Comparison of ENCODE assay signal across 20 cellular contexts in genomic region chrX:44157858-44158257, GRCh38.
DNase-seq lines count a peak whose midpoint lies in the region; ATAC-seq, FAIRE-seq and TF ChIP-seq lines count a peak whose summit lies in the region.
"Had no signal": no experiment of that assay in that cellular context is flagged by ENCODE, and none has a peak within 500 bp of the region (broad histone marks: within the 10 kb centered on the region; RNA-seq: fewer than 3 reads in every experiment).

No MANE protein-coding gene starts in this region.

- H3K36me3 Mint-ChIP-seq in astrocyte (ENCODE audit: low read depth, unreplicated experiment): no peaks in the 10 kb centered on the region
- H3K36me3 Mint-ChIP-seq: CD4-positive, CD25-positive, alpha-beta regulatory T cell had no signal

- DNase-seq in HCEC 1CT (peak; percentile 10), astrocyte (ENCODE audit: low read depth) (peak; percentile 59), fibroblast of the conjunctiva (ENCODE audit: low read depth) (peak; percentile 12), vagina (ENCODE audit: extremely low spot score in 2 of 2) (peak in 1 of 2 donors; percentile 89), iPS-NIHi7 (ENCODE audit: extremely low spot score) (no peak)
- DNase-seq: Calu3; CD4-positive, CD25-positive, alpha-beta regulatory T cell; DMS79; KBM-7; MM.1S; NCI-H1105; NCI-H187; RPMI8226; SJCRH30; SW 1271 had no signal

- no peak for TF ChIP-seq POLR2A in vagina (IDR thresholded peaks at IDR 0.05)

- TF ChIP-seq CTCF in astrocyte (IDR thresholded peaks at IDR 0.05; ENCODE audit: insufficient read depth, low read depth, low read length): no peak
- no peak for TF ChIP-seq CTCF in vagina (IDR thresholded peaks at IDR 0.05)

- peak; percentile 41 for FAIRE-seq in astrocyte (lab: Jason Lieb, UNC)
- FAIRE-seq: GM12891 had no signal

- H3K27ac ChIP-seq in astrocyte (ENCODE audit: low read depth, low read length): no peak overlapping the region
- peak overlapping the region; percentile 39 for H3K27ac ChIP-seq in vagina
- H3K27ac ChIP-seq: HL-60, SJCRH30 had no signal

- no peaks in the 10 kb centered on the region for H3K27me3 ChIP-seq in astrocyte (ENCODE audit: insufficient read depth, low read length)
- peaks cover 5% of the 10 kb centered on the region for H3K27me3 ChIP-seq in vagina
- H3K27me3 ChIP-seq: SJCRH30 had no signal

- H3K79me2 ChIP-seq in astrocyte (ENCODE audit: insufficient read depth, low read length): no peaks in the 10 kb centered on the region

- no peaks in the 10 kb centered on the region for H3K4me1 Mint-ChIP-seq in astrocyte (ENCODE audit: low read depth, unreplicated experiment)
- H3K4me1 Mint-ChIP-seq: CD4-positive, CD25-positive, alpha-beta regulatory T cell had no signal

- no peak overlapping the region for H3K4me3 Mint-ChIP-seq in astrocyte (ENCODE audit: unreplicated experiment)
- H3K4me3 Mint-ChIP-seq: CD4-positive, CD25-positive, alpha-beta regulatory T cell; GM23338 had no signal

- H2AFZ ChIP-seq in astrocyte (ENCODE audit: low read depth, low read length): no peak overlapping the region
- H2AFZ ChIP-seq: GM23338 had no signal

- intact Hi-C loops in vagina (cut with DNase I): no loop called here

- H3K4me3 ChIP-seq in astrocyte (ENCODE audit: insufficient read depth, low read depth, low read length) (no peak overlapping the region), vagina (no peak overlapping the region)
- H3K4me3 ChIP-seq: GM23338, SJCRH30 had no signal

- H3K9me3 Mint-ChIP-seq in astrocyte (ENCODE audit: unreplicated experiment): peaks cover 1% of the 10 kb centered on the region
- H3K9me3 Mint-ChIP-seq: GM23338 had no signal

- H3K36me3 ChIP-seq in astrocyte (ENCODE audit: insufficient read depth, low read length): no peaks in the 10 kb centered on the region
- H3K36me3 ChIP-seq in vagina: no peaks in the 10 kb centered on the region
- H3K36me3 ChIP-seq: SJCRH30 had no signal

- H3K4me1 ChIP-seq in astrocyte (ENCODE audit: insufficient read depth, low read length) (no peaks in the 10 kb centered on the region), vagina (no peaks in the 10 kb centered on the region)
- H3K4me1 ChIP-seq: SJCRH30 had no signal

- H4K20me1 ChIP-seq in astrocyte (ENCODE audit: insufficient read depth, low read length): no peaks in the 10 kb centered on the region

- no peak overlapping the region for H3K9ac ChIP-seq in astrocyte (ENCODE audit: low read length)

- H3K27me3 Mint-ChIP-seq in astrocyte (ENCODE audit: low read depth, unreplicated experiment): peaks cover 1% of the 10 kb centered on the region

- H3K27ac Mint-ChIP-seq in astrocyte (ENCODE audit: unreplicated experiment): no peak overlapping the region
- H3K27ac Mint-ChIP-seq: CD4-positive, CD25-positive, alpha-beta regulatory T cell; GM23338 had no signal

- ATAC-seq in HG02884 (IDR thresholded peaks at IDR 0.05; ENCODE audit: unreplicated experiment) (no peak), HG03565 (IDR thresholded peaks at IDR 0.05; ENCODE audit: unreplicated experiment) (no peak)
- ATAC-seq: GM23338 had no signal

- H3K9me3 ChIP-seq in astrocyte (ENCODE audit: insufficient read depth, low read depth, low read length): no peaks in the 10 kb centered on the region
- no peaks in the 10 kb centered on the region for H3K9me3 ChIP-seq in vagina
- H3K9me3 ChIP-seq: SJCRH30 had no signal

- no peak overlapping the region for H3K4me2 ChIP-seq in astrocyte (ENCODE audit: low read length)
- H3K4me2 ChIP-seq: GM23338 had no signal
